In the genomic region with DNA sequence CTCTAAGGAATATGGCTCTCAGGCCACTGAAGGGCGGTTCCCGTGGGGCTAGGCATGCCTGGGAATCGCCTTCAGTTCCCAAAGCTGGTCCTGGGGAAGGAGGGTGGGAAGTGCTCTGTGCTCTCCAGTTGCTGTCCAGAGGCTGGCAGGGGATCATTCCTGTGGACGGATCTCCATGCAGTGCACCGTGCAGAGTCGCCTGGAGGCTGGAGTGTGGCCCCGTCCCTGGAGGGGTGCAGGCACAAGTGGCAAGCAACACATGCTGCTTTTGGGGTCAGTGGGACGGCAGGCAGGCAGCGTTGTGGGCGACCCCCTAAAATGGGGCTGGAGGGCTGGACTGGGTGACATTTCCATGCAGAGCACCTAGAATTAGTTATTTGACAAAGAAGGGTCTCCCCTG, we compare ENCODE assay signal across 22 cellular contexts.
"Had no signal": no experiment of that assay in that cellular context is flagged by ENCODE, and none has a peak within 500 bp of the region (broad histone marks: within the 10 kb centered on the region; RNA-seq: fewer than 3 reads in every experiment).

No MANE protein-coding gene starts in this region.

- H3K27me3 ChIP-seq: heart left ventricle, sigmoid colon had no signal

- H2AFZ ChIP-seq: parathyroid adenoma had no signal

- ATAC-seq: esophagus mucosa; mucosa of descending colon; natural killer cell; psoas muscle; stimulated activated naive B cell treated with anti-CD40 and anti-IgM and Interleukin-4, amounts not matched to agents 10 μg/mL and 1 μg/mL and 100 μg/mL, for 72 hours; stimulated activated naive CD8-positive, alpha-beta T cell treated with anti-CD3 and anti-CD28 coated beads, Interleukin-15, amount 100 ng/mL, for 72 hours had no signal

- H3K27ac ChIP-seq: heart left ventricle, parathyroid adenoma, psoas muscle, sigmoid colon, skin epidermis had no signal

- H3K9ac ChIP-seq: parathyroid adenoma had no signal

- H3K4me3 ChIP-seq: dorsolateral prefrontal cortex, heart left ventricle, mucosa of descending colon, psoas muscle, sigmoid colon, skin epidermis had no signal

- DNase-seq: cortex of kidney; dorsolateral prefrontal cortex; effector CD8-positive, alpha-beta T cell; heart left ventricle; hippocampal formation; kidney glomerular epithelial cell; mammary epithelial cell; natural killer cell; occipital lobe; sigmoid colon; stimulated activated CD4-positive, alpha-beta T cell treated with anti-CD3 and anti-CD28 coated beads, Interleukin-2, amount 100 ng/mL, for 24 hours; stimulated activated CD4-positive, alpha-beta T cell treated with anti-CD3 and anti-CD28 coated beads, Interleukin-4, amount 100 ng/mL, for 4 hours; stimulated activated naive B cell treated with anti-CD40 and anti-IgM and Interleukin-4, amounts not matched to agents 10 μg/mL and 1 μg/mL and 100 μg/mL, for 72 hours; stimulated activated naive CD8-positive, alpha-beta T cell treated with anti-CD3 and anti-CD28 coated beads, Interleukin-15, amount 100 ng/mL, for 72 hours had no signal

- FAIRE-seq: endometrium, frontal cortex, urothelium cell line had no signal

- H3K79me2 ChIP-seq: parathyroid adenoma had no signal

- H3K4me1 ChIP-seq: parathyroid adenoma, psoas muscle, sigmoid colon had no signal

- H3K9me3 ChIP-seq: heart left ventricle, mucosa of descending colon, psoas muscle, sigmoid colon had no signal

- H3K36me3 ChIP-seq: heart left ventricle, sigmoid colon had no signal
